8 cellular contexts compared by ENCODE assay signal in genomic region chr5:180831139-180832080, GRCh38. TPM values are rescaled to one million over a fixed set of nuclear protein-coding genes. Genes with fewer than 3 reads are reported as not detected.
A peak's percentile ranks its signal among the peaks of the same experiment; 100 is the strongest.
DNase-seq lines count a peak whose midpoint lies in the region; ATAC-seq and TF ChIP-seq lines count a peak whose summit lies in the region.

No MANE protein-coding gene starts in this region.

- H3K4me1 Mint-ChIP-seq in CD14-positive monocyte = peaks cover 53% of the 10 kb centered on the region

- intact Hi-C loops in CD14-positive monocyte (cut with micrococcal nuclease) = loop anchor here (2.0 kb wide), 2 partner anchors 17 to 29 kb away; partner anchors contain the start of gene MGAT1 (in 1 of the 2)

- H3K36me3 Mint-ChIP-seq in CD14-positive monocyte = peaks cover 37 to 44% of the 10 kb centered on the region in 2 donors

- H3K4me3 Mint-ChIP-seq in CD14-positive monocyte = peak overlapping the region; percentile 93 to 99

- H3K9me3 Mint-ChIP-seq in CD14-positive monocyte = peaks cover 0 to 9% (median 2%) of the 10 kb centered on the region in 7 donors

- peak overlapping the region; percentile 98 to 99 (median 98) for H3K27ac Mint-ChIP-seq in CD14-positive monocyte

- DNase-seq in CD14-positive monocyte (ENCODE audit: low spot score) (peak; percentile 84), NOMO-1 treated with DMSO at 0.1 percent for 48 hours (lab: John Stamatoyannopoulos, UW; ENCODE audit: unreplicated experiment) (peak; percentile 63), activated T-cell treated with anti-CD3 and anti-CD28 coated beads for 48 hours (ENCODE audit: low read depth) (peak; percentile 81), epithelial cell of esophagus (ENCODE audit: low read depth) (peak; percentile 74), mucosa of gallbladder (ENCODE audit: low spot score) (peak; percentile 84)
- peak; percentile 37 to 53 for DNase-seq in stimulated activated CD8-positive, alpha-beta memory T cell treated with anti-CD3 and anti-CD28 coated beads, Interleukin-4, amount 100 ng/mL, for 4 hours (ENCODE audit: low read depth in 2 of 2, low spot score in 1 of 2)

- peaks cover 0 to 2% (median 0%) of the 10 kb centered on the region in 3 donors for H3K27me3 Mint-ChIP-seq in CD14-positive monocyte (ENCODE audit: low read depth in 3 of 3)

- peak; percentile 60 for ATAC-seq in GM19043 (IDR thresholded peaks at IDR 0.05; ENCODE audit: low read depth, unreplicated experiment)
- peak; percentile 77 for ATAC-seq in HG03280 (IDR thresholded peaks at IDR 0.05; ENCODE audit: unreplicated experiment)

- peak overlapping the region; percentile 72 for H3K4me3 ChIP-seq in epithelial cell of esophagus (ENCODE audit: low read length)

- TF ChIP-seq CTCF in CD14-positive monocyte (IDR thresholded peaks at IDR 0.05) = peak; percentile 18
- peak; percentile 12 for TF ChIP-seq CTCF in epithelial cell of esophagus (IDR thresholded peaks at IDR 0.05; ENCODE audit: insufficient read depth, low read depth, low read length, missing control alignments)

RNA-seq across cellular contexts. Expression of gene MGAT1, which starts 28.8 kb away (rescaled TPM):
- 100 to 1,000 TPM; 385 to 523 TPM for polyA plus RNA-seq in CD14-positive monocyte
- total RNA-seq in mucosa of gallbladder = 145 TPM

RNA-seq across cellular contexts. Expression of gene ZFP62, which starts 29.7 kb away (rescaled TPM):
- 1 to 10 TPM; 4.1 to 7.1 TPM for polyA plus RNA-seq in CD14-positive monocyte
- 34.7 TPM for total RNA-seq in mucosa of gallbladder

Comparison
In these comparisons a context has a peak if more than half of its experiments do, and no peak if none do; other contexts are left out.
1. Peak in every context shown above with its lines: DNase-seq, ATAC-seq and H3K4me3 ChIP-seq.